In the genomic region with DNA sequence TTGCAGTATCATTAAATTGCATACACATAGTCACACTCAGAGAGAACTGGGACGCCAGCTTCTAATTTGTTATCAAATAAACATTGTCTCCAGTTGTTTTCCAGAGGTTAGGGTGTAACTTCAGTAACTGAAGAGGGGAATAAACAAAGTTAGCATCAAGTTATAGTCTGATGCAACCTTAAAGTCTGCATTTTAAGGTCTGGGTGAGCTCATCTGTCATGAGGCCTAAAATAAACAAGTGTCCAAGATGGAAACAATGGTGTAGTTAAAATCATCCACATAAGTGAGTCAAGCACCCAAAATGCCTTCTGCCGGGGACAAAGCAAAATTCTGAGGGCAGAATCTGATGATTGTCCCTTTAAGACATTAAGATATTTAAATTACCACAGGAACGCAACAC, we compare ENCODE assay signal across 24 cellular contexts.
"Had no signal": no experiment of that assay in that cellular context is flagged by ENCODE, and none has a peak within 500 bp of the region (broad histone marks: within the 10 kb centered on the region; RNA-seq: fewer than 3 reads in every experiment).

No MANE protein-coding gene starts in this region.

- H3K27me3 Mint-ChIP-seq: activated CD4-positive, alpha-beta T cell treated with anti-CD3 and anti-CD28 coated beads, Interleukin-2, amount 10 ng/mL, durations not matched to agents 7 days and 5 days; activated naive CD8-positive, alpha-beta T cell had no signal

- H3K27ac Mint-ChIP-seq: activated CD4-positive, alpha-beta memory T cell treated with anti-CD3 and anti-CD28 coated beads for 36 hours; activated CD4-positive, alpha-beta T cell treated with anti-CD3 and anti-CD28 coated beads, Interleukin-2, amount 10 ng/mL, durations not matched to agents 7 days and 5 days; activated naive CD4-positive, alpha-beta T cell treated with anti-CD3 and anti-CD28 coated beads for 36 hours; activated naive CD8-positive, alpha-beta T cell; activated T-helper 17 cell treated with anti-CD3 and anti-CD28 coated beads, Interleukin-2, amount 50 U/mL, for 72 hours had no signal

- H3K4me1 Mint-ChIP-seq: activated CD4-positive, alpha-beta T cell treated with anti-CD3 and anti-CD28 coated beads, Interleukin-2, amount 10 ng/mL, durations not matched to agents 7 days and 5 days; activated T-helper 17 cell treated with anti-CD3 and anti-CD28 coated beads, Interleukin-2, amount 50 U/mL, for 72 hours had no signal

- H3K4me3 Mint-ChIP-seq: activated CD4-positive, alpha-beta memory T cell treated with anti-CD3 and anti-CD28 coated beads for 36 hours; activated CD4-positive, alpha-beta T cell treated with anti-CD3 and anti-CD28 coated beads, Interleukin-2, amount 10 ng/mL, durations not matched to agents 7 days and 5 days; activated naive CD4-positive, alpha-beta T cell treated with anti-CD3 and anti-CD28 coated beads for 36 hours; activated naive CD8-positive, alpha-beta T cell; activated T-helper 17 cell treated with anti-CD3 and anti-CD28 coated beads, Interleukin-2, amount 50 U/mL, for 72 hours had no signal

- ATAC-seq: activated T-helper 17 cell treated with anti-CD3 and anti-CD28 coated beads, Interleukin-2, amount 50 U/mL, for 72 hours; K562 had no signal

- H3K9me3 Mint-ChIP-seq: activated CD4-positive, alpha-beta memory T cell treated with anti-CD3 and anti-CD28 coated beads for 36 hours; activated CD4-positive, alpha-beta T cell treated with anti-CD3 and anti-CD28 coated beads, Interleukin-2, amount 10 ng/mL, durations not matched to agents 7 days and 5 days; activated naive CD4-positive, alpha-beta T cell treated with anti-CD3 and anti-CD28 coated beads for 36 hours had no signal

- H3K36me3 Mint-ChIP-seq: activated CD4-positive, alpha-beta memory T cell treated with anti-CD3 and anti-CD28 coated beads for 36 hours; activated naive CD8-positive, alpha-beta T cell had no signal

- H3K4me3 ChIP-seq: K562 had no signal

- DNase-seq: activated CD4-positive, alpha-beta memory T cell treated with anti-CD3 and anti-CD28 coated beads for 36 hours; activated CD4-positive, alpha-beta T cell treated with anti-CD3 and anti-CD28 coated beads, Interleukin-2, amount 10 ng/mL, durations not matched to agents 7 days and 5 days; activated CD4-positive, CD25-positive, alpha-beta regulatory T cell; activated CD8-positive, alpha-beta memory T cell treated with anti-CD3 and anti-CD28 coated beads for 24 hours; activated gamma-delta T cell; activated naive CD4-positive, alpha-beta T cell treated with anti-CD3 and anti-CD28 coated beads for 36 hours; activated T-cell treated with anti-CD3 and anti-CD28 coated beads for 4 hours; activated T-cell treated with anti-CD3 and anti-CD28 coated beads, Interleukin-2, amount 50 U/mL, for 48 hours; anterior cingulate cortex; Karpas-422; NCI-H1105 treated with DMSO at 0.1 percent for 48 hours; NCI-H146; NCI-H187 treated with DMSO at 0.1 percent for 48 hours; NCI-H345; NCI-H510A; NCI-H526 treated with DMSO at 0.1 percent for 48 hours; NCI-H82; SIG-M5; T-helper 2 cell; T1000 had no signal

- H3K27ac ChIP-seq: VCaP had no signal
